1 cellular context compared by ENCODE assay signal in genomic region chr2:108786354-108787208, GRCh38.
A peak's percentile ranks its signal among the peaks of the same experiment; 100 is the strongest.
TF ChIP-seq lines count a peak whose summit lies in the region.

TSS of gene CCDC138 (plus strand) at chr2:108786771. CDS start at chr2:108786823, 52 bp downstream.

TF ChIP-seq in HepG2, 621 proteins besides CTCF, POLR2A, EP300 and RAD21 (continued from another document and continues in another):
- TF ChIP-seq THAP9 (CRISPR knock-in tag; IDR thresholded peaks at IDR 0.05; ENCODE audit: borderline replicate concordance): peak; percentile 88
- TF ChIP-seq BRF2 (CRISPR knock-in tag; IDR thresholded peaks at IDR 0.05): peak; percentile 97
- TF ChIP-seq ZBTB43 (CRISPR knock-in tag; conservative IDR thresholded peaks at IDR 0.05): no peak
- TF ChIP-seq ZNF879 (CRISPR knock-in tag; IDR thresholded peaks at IDR 0.05): no peak; the same call in 1 of the 2 replicates
- TF ChIP-seq DMTF1 (CRISPR knock-in tag; IDR thresholded peaks at IDR 0.05): no peak
- TF ChIP-seq ZC3H13 (CRISPR knock-in tag; IDR thresholded peaks at IDR 0.05): peak; percentile 79
- peak; percentile 91 for TF ChIP-seq ZSCAN25 (CRISPR knock-in tag; IDR thresholded peaks at IDR 0.05)
- no peak for TF ChIP-seq ZFP62 (CRISPR knock-in tag; IDR thresholded peaks at IDR 0.05)
- no peak for TF ChIP-seq ARNT (IDR thresholded peaks at IDR 0.05)
- no peak for TF ChIP-seq THYN1 (CRISPR knock-in tag; IDR thresholded peaks at IDR 0.05; ENCODE audit: borderline replicate concordance, low read depth)
- no peak for TF ChIP-seq ZNF773 (CRISPR knock-in tag; IDR thresholded peaks at IDR 0.05; ENCODE audit: borderline replicate concordance)
- TF ChIP-seq KIAA2018 (CRISPR knock-in tag; IDR thresholded peaks at IDR 0.05; ENCODE audit: borderline replicate concordance): peak; percentile 33; the same call in 1 of the 2 replicates
- TF ChIP-seq HMGA1 (CRISPR knock-in tag; conservative IDR thresholded peaks at IDR 0.05): no peak
- peak; percentile 91 for TF ChIP-seq AKAP8 (CRISPR knock-in tag; IDR thresholded peaks at IDR 0.05)
- TF ChIP-seq ZNF18 (CRISPR knock-in tag; IDR thresholded peaks at IDR 0.05; ENCODE audit: insufficient replicate concordance): no peak
- no peak for TF ChIP-seq ZNF12 (CRISPR knock-in tag; IDR thresholded peaks at IDR 0.05)
- no peak for TF ChIP-seq ZNF296 (CRISPR knock-in tag; conservative IDR thresholded peaks at IDR 0.05)
- TF ChIP-seq ZNF639 (CRISPR knock-in tag; conservative IDR thresholded peaks at IDR 0.05): peak; percentile 66
- TF ChIP-seq ZNF572 (CRISPR knock-in tag; IDR thresholded peaks at IDR 0.05): peak; percentile 43; the same call in 1 of the 2 replicates
- TF ChIP-seq SP5 (CRISPR knock-in tag; IDR thresholded peaks at IDR 0.05; ENCODE audit: borderline replicate concordance, low read depth): peak; percentile 85
- TF ChIP-seq ZNF326 (CRISPR knock-in tag; IDR thresholded peaks at IDR 0.05; ENCODE audit: borderline replicate concordance): no peak
- TF ChIP-seq ZNF232 (CRISPR knock-in tag; IDR thresholded peaks at IDR 0.05; ENCODE audit: borderline replicate concordance): no peak
- TF ChIP-seq ZNF256 (CRISPR knock-in tag; conservative IDR thresholded peaks at IDR 0.05): no peak
- TF ChIP-seq ZNF816 (CRISPR knock-in tag; IDR thresholded peaks at IDR 0.05; ENCODE audit: borderline replicate concordance): 0 out of 2 replicates have a peak, but pooled peaks have one; percentile 79
- no peak for TF ChIP-seq ATAD3A (CRISPR knock-in tag; IDR thresholded peaks at IDR 0.05)
- TF ChIP-seq NR2F2 (IDR thresholded peaks at IDR 0.05; ENCODE audit: borderline replicate concordance, low read depth): no peak
- 0 out of 2 replicates have a peak, but pooled peaks have one; percentile 27 for TF ChIP-seq SIX4 (CRISPR knock-in tag; IDR thresholded peaks at IDR 0.05)
- no peak; the same call in 1 of the 2 replicates for TF ChIP-seq FOXO1 (CRISPR knock-in tag; IDR thresholded peaks at IDR 0.05)
- peak; percentile 69 for TF ChIP-seq ZNF451 (CRISPR knock-in tag; IDR thresholded peaks at IDR 0.05)
- TF ChIP-seq AHDC1 (CRISPR knock-in tag; IDR thresholded peaks at IDR 0.05; ENCODE audit: borderline replicate concordance): peak; percentile 34; the same call in 1 of the 2 replicates
- TF ChIP-seq ZNF550 (CRISPR knock-in tag; IDR thresholded peaks at IDR 0.05; ENCODE audit: borderline replicate concordance): no peak
